Comparison of ENCODE assay signal across 28 cellular contexts in genomic region chr9:95115104-95115503, GRCh38.
"Had no signal": no experiment of that assay in that cellular context is flagged by ENCODE, and none has a peak within 500 bp of the region (broad histone marks: within the 10 kb centered on the region; RNA-seq: fewer than 3 reads in every experiment).

No MANE protein-coding gene starts in this region.

- H3K36me3 ChIP-seq: colonic mucosa, neural progenitor cell had no signal

- H3K4me3 Mint-ChIP-seq: activated CD4-positive, alpha-beta memory T cell treated with anti-CD3 and anti-CD28 coated beads, Interleukin-2, amount 10 ng/mL, durations not matched to agents 7 days and 5 days; activated CD4-positive, alpha-beta T cell treated with anti-CD3 and anti-CD28 coated beads, Interleukin-2, amount 10 ng/mL, durations not matched to agents 7 days and 5 days; activated naive CD4-positive, alpha-beta T cell treated with anti-CD3 and anti-CD28 coated beads, Interleukin-2, amount 50 U/mL, for 24 hours; activated T-cell treated with anti-CD3 and anti-CD28 coated beads, Interleukin-2, amount 50 U/mL, for 24 hours; activated T-helper 17 cell treated with anti-CD3 and anti-CD28 coated beads, Interleukin-2, amount 50 U/mL, for 72 hours; memory B cell; natural killer cell; neural progenitor cell; stimulated activated memory B cell treated with anti-CD40 and anti-IgM and Interleukin-4, amounts not matched to agents 10 μg/mL and 1 μg/mL and 100 μg/mL, for 72 hours; stimulated activated naive CD8-positive, alpha-beta T cell treated with anti-CD3 and anti-CD28 coated beads, Interleukin-15, amount 100 ng/mL, for 72 hours; WTC11 had no signal

- ATAC-seq: activated T-helper 17 cell treated with anti-CD3 and anti-CD28 coated beads, Interleukin-2, amount 50 U/mL, for 72 hours; body of pancreas; natural killer cell; sciatic nerve; stimulated activated memory B cell treated with anti-CD40 and anti-IgM and Interleukin-4, amounts not matched to agents 10 μg/mL and 1 μg/mL and 100 μg/mL, for 72 hours; stimulated activated naive CD8-positive, alpha-beta T cell treated with anti-CD3 and anti-CD28 coated beads, Interleukin-15, amount 100 ng/mL, for 72 hours; WTC11 had no signal

- H3K4me2 ChIP-seq: neural progenitor cell had no signal

- H3K36me3 Mint-ChIP-seq: activated naive CD4-positive, alpha-beta T cell treated with anti-CD3 and anti-CD28 coated beads, Interleukin-2, amount 50 U/mL, for 24 hours; natural killer cell had no signal

- H3K4me1 Mint-ChIP-seq: activated CD4-positive, alpha-beta T cell treated with anti-CD3 and anti-CD28 coated beads, Interleukin-2, amount 10 ng/mL, durations not matched to agents 7 days and 5 days; activated naive CD4-positive, alpha-beta T cell treated with anti-CD3 and anti-CD28 coated beads, Interleukin-2, amount 50 U/mL, for 24 hours; memory B cell; natural killer cell; stimulated activated memory B cell treated with anti-CD40 and anti-IgM and Interleukin-4, amounts not matched to agents 10 μg/mL and 1 μg/mL and 100 μg/mL, for 72 hours; stimulated activated naive CD8-positive, alpha-beta T cell treated with anti-CD3 and anti-CD28 coated beads, Interleukin-15, amount 100 ng/mL, for 72 hours had no signal

- H3K27me3 ChIP-seq: body of pancreas, colonic mucosa, gastrocnemius medialis, neural progenitor cell, suprapubic skin, tibial nerve had no signal

- H3K4me3 ChIP-seq: body of pancreas, colonic mucosa, gastrocnemius medialis, neural progenitor cell, suprapubic skin, tibial nerve had no signal

- H3K27ac Mint-ChIP-seq: activated CD4-positive, alpha-beta memory T cell treated with anti-CD3 and anti-CD28 coated beads, Interleukin-2, amount 10 ng/mL, durations not matched to agents 7 days and 5 days; activated CD4-positive, alpha-beta T cell treated with anti-CD3 and anti-CD28 coated beads, Interleukin-2, amount 10 ng/mL, durations not matched to agents 7 days and 5 days; activated naive CD4-positive, alpha-beta T cell treated with anti-CD3 and anti-CD28 coated beads, Interleukin-2, amount 50 U/mL, for 24 hours; activated T-cell treated with anti-CD3 and anti-CD28 coated beads, Interleukin-2, amount 50 U/mL, for 24 hours; activated T-helper 17 cell treated with anti-CD3 and anti-CD28 coated beads, Interleukin-2, amount 50 U/mL, for 72 hours; memory B cell; natural killer cell; stimulated activated memory B cell treated with anti-CD40 and anti-IgM and Interleukin-4, amounts not matched to agents 10 μg/mL and 1 μg/mL and 100 μg/mL, for 72 hours; stimulated activated naive CD8-positive, alpha-beta T cell treated with anti-CD3 and anti-CD28 coated beads, Interleukin-15, amount 100 ng/mL, for 72 hours; WTC11 had no signal

- H3K27me3 Mint-ChIP-seq: activated CD4-positive, alpha-beta memory T cell treated with anti-CD3 and anti-CD28 coated beads, Interleukin-2, amount 10 ng/mL, durations not matched to agents 7 days and 5 days; activated CD4-positive, alpha-beta T cell treated with anti-CD3 and anti-CD28 coated beads, Interleukin-2, amount 10 ng/mL, durations not matched to agents 7 days and 5 days; activated naive CD4-positive, alpha-beta T cell treated with anti-CD3 and anti-CD28 coated beads, Interleukin-2, amount 50 U/mL, for 24 hours; activated T-cell treated with anti-CD3 and anti-CD28 coated beads, Interleukin-2, amount 50 U/mL, for 24 hours; activated T-helper 17 cell treated with anti-CD3 and anti-CD28 coated beads, Interleukin-2, amount 50 U/mL, for 72 hours; memory B cell; stimulated activated memory B cell treated with anti-CD40 and anti-IgM and Interleukin-4, amounts not matched to agents 10 μg/mL and 1 μg/mL and 100 μg/mL, for 72 hours; stimulated activated naive CD8-positive, alpha-beta T cell treated with anti-CD3 and anti-CD28 coated beads, Interleukin-15, amount 100 ng/mL, for 72 hours had no signal

- DNase-seq: activated CD4-positive, alpha-beta memory T cell treated with anti-CD3 and anti-CD28 coated beads, Interleukin-2, amount 10 ng/mL, durations not matched to agents 7 days and 5 days; activated CD4-positive, alpha-beta T cell treated with anti-CD3 and anti-CD28 coated beads for 1 hour; activated CD4-positive, alpha-beta T cell treated with anti-CD3 and anti-CD28 coated beads, Interleukin-2, amount 10 ng/mL, durations not matched to agents 7 days and 5 days; activated CD8-positive, alpha-beta memory T cell treated with anti-CD3 and anti-CD28 coated beads, Interleukin-2, amount 50 U/mL, for 48 hours; activated gamma-delta T cell treated with Interleukin-2 at 50 U/mL for 16 hours; activated T-cell treated with anti-CD3 and anti-CD28 coated beads, Interleukin-2, amount 50 U/mL, for 24 hours; colonic mucosa; effector CD8-positive, alpha-beta T cell; gastrocnemius medialis; hypothalamus; natural killer cell; retina; small intestine; stimulated activated CD4-positive, alpha-beta T cell treated with anti-CD3 and anti-CD28 coated beads, Interleukin-1b, Interleukin-23, amount 100 ng/mL, for 48 hours; stimulated activated CD4-positive, alpha-beta T cell treated with anti-CD3 and anti-CD28 coated beads, Interleukin-4, amount 100 ng/mL, for 4 hours; stimulated activated CD8-positive, alpha-beta memory T cell treated with anti-CD3 and anti-CD28 coated beads, Interleukin-4, amount 100 ng/mL, for 48 hours; stimulated activated naive CD8-positive, alpha-beta T cell treated with anti-CD3 and anti-CD28 coated beads, Interleukin-15, amount 100 ng/mL, for 72 hours; T-helper 2 cell had no signal

- H3K27ac ChIP-seq: body of pancreas, colonic mucosa, gastrocnemius medialis, neural progenitor cell, suprapubic skin had no signal

- H3K9me3 ChIP-seq: body of pancreas, colonic mucosa, gastrocnemius medialis, suprapubic skin, tibial nerve had no signal

- H3K9me3 Mint-ChIP-seq: activated CD4-positive, alpha-beta memory T cell treated with anti-CD3 and anti-CD28 coated beads, Interleukin-2, amount 10 ng/mL, durations not matched to agents 7 days and 5 days; activated CD4-positive, alpha-beta T cell treated with anti-CD3 and anti-CD28 coated beads, Interleukin-2, amount 10 ng/mL, durations not matched to agents 7 days and 5 days; activated naive CD4-positive, alpha-beta T cell treated with anti-CD3 and anti-CD28 coated beads, Interleukin-2, amount 50 U/mL, for 24 hours; activated T-cell treated with anti-CD3 and anti-CD28 coated beads, Interleukin-2, amount 50 U/mL, for 24 hours; activated T-helper 17 cell treated with anti-CD3 and anti-CD28 coated beads, Interleukin-2, amount 50 U/mL, for 72 hours; memory B cell; natural killer cell; neural progenitor cell; stimulated activated memory B cell treated with anti-CD40 and anti-IgM and Interleukin-4, amounts not matched to agents 10 μg/mL and 1 μg/mL and 100 μg/mL, for 72 hours; stimulated activated naive CD8-positive, alpha-beta T cell treated with anti-CD3 and anti-CD28 coated beads, Interleukin-15, amount 100 ng/mL, for 72 hours; WTC11 had no signal

- H3K4me1 ChIP-seq: colonic mucosa, neural progenitor cell had no signal

- H3K9ac ChIP-seq: neural progenitor cell had no signal
